Comparison of ENCODE assay signal across 8 cellular contexts in genomic region chr7:70856889-70857511, GRCh38.
DNase-seq lines count a peak whose midpoint lies in the region; ATAC-seq and TF ChIP-seq lines count a peak whose summit lies in the region.

No MANE protein-coding gene starts in this region.

- H3K36me3 ChIP-seq in left lung: no peaks in the 10 kb centered on the region

- H3K4me3 ChIP-seq in WI38 (ENCODE audit: low read depth, low read length) (no peak overlapping the region), left lung (no peak overlapping the region)

- TF ChIP-seq CTCF in WI38 (IDR thresholded peaks at IDR 0.05; ENCODE audit: low read depth, low read length): peak; percentile 74
- peak; percentile 78 to 93 for TF ChIP-seq CTCF in left lung (IDR thresholded peaks at IDR 0.05)

- ATAC-seq in Right ventricle myocardium superior (ENCODE audit: poor library complexity) (peak; percentile 51), left lung (peak; percentile 68), HG02678 (IDR thresholded peaks at IDR 0.05; ENCODE audit: unreplicated experiment) (no peak)

- DNase-seq in Right ventricle myocardium superior: peak; percentile 69
- DNase-seq in cardiac septum (ENCODE audit: low spot score): no peak
- peak; percentile 50 for DNase-seq in NCI-H2107 treated with DMSO at 0.1 percent for 48 hours (lab: John Stamatoyannopoulos, UW; ENCODE audit: unreplicated experiment)
- DNase-seq in cerebellar nuclear complex (lab: John Stamatoyannopoulos, UW): peak; percentile 2 to 59
- DNase-seq in left lung: peak; percentile 42 to 84
- DNase-seq in stimulated activated CD4-positive, alpha-beta T cell treated with anti-CD3 and anti-CD28 coated beads, TNF-alpha, amount 100 ng/mL, for 24 hours (ENCODE audit: low read depth in 3 of 3): peak; percentile 2 to 65 (median 13)

- H3K9me3 ChIP-seq in left lung: no peaks in the 10 kb centered on the region

- no peaks in the 10 kb centered on the region for H3K4me1 ChIP-seq in left lung

- H3K27me3 ChIP-seq in left lung: no peaks in the 10 kb centered on the region

- intact Hi-C loops in Right ventricle myocardium superior (cut with DNase I): loop anchor here (1.0 kb wide), 1 partner anchor 879 kb away; no protein-coding TSS in a partner anchor
- intact Hi-C loops in cardiac septum (cut with DNase I): loop anchor here (2.0 to 10.0 kb wide), 2 partner anchors 268 to 878 kb away; no protein-coding TSS in a partner anchor
- intact Hi-C loops in left lung (cut with DNase I): loop anchor here in 1 of 2 donors (5.0 kb wide), 1 partner anchor 880 kb away; no protein-coding TSS in a partner anchor

- no peak overlapping the region for H3K27ac ChIP-seq in left lung
